9 cellular contexts compared by ENCODE assay signal in genomic region chr2:15313657-15314056, GRCh38.
DNase-seq lines count a peak whose midpoint lies in the region; ATAC-seq and TF ChIP-seq lines count a peak whose summit lies in the region.
"Had no signal": no experiment of that assay in that cellular context is flagged by ENCODE, and none has a peak within 500 bp of the region (broad histone marks: within the 10 kb centered on the region; RNA-seq: fewer than 3 reads in every experiment).

No MANE protein-coding gene starts in this region.

- DNase-seq in epithelial cell of proximal tubule (ENCODE audit: low read depth) (peak; percentile 31), superior temporal gyrus (ENCODE audit: extremely low spot score) (no peak), amniotic stem cell (lab: John Stamatoyannopoulos, UW) (no peak), DMS153 (lab: John Stamatoyannopoulos, UW) (no peak)
- no peak for DNase-seq in activated T-cell treated with anti-CD3 and anti-CD28 coated beads, Interleukin-2, amount 50 U/mL, for 48 hours
- DNase-seq: activated CD8-positive, alpha-beta memory T cell treated with anti-CD3 and anti-CD28 coated beads for 24 hours had no signal

- H3K4me3 ChIP-seq in epithelial cell of proximal tubule (ENCODE audit: low read depth, low read length) = no peak overlapping the region

- ATAC-seq in GM18505 (IDR thresholded peaks at IDR 0.05; ENCODE audit: unreplicated experiment) (peak; percentile 74), GM21528 (IDR thresholded peaks at IDR 0.05; ENCODE audit: low FRiP score, unreplicated experiment) (peak; percentile 66), HG03520 (IDR thresholded peaks at IDR 0.05; ENCODE audit: unreplicated experiment) (peak; percentile 86)

- TF ChIP-seq CTCF in epithelial cell of proximal tubule (conservative IDR thresholded peaks at IDR 0.05; ENCODE audit: low read depth, low read length) = no peak

- no peak for TF ChIP-seq POLR2A in GM18505 (IDR thresholded peaks at IDR 0.05; ENCODE audit: borderline replicate concordance, extremely low read depth, insufficient read depth, insufficient read length)
